In genomic region chr19:38619361-38620174, GRCh38 we compare ENCODE assay signal across 1 cellular context.
TF ChIP-seq lines count a peak whose summit lies in the region.

No MANE protein-coding gene starts in this region.

TF ChIP-seq in HCT116, 20 proteins besides CTCF, POLR2A, EP300 and RAD21 (continued from another document):
- TF ChIP-seq ZNF274 (IDR thresholded peaks at IDR 0.05; ENCODE audit: low read depth, low read length) (no peak), MAX (IDR thresholded peaks at IDR 0.05) (no peak), POLR2AphosphoS5 (IDR thresholded peaks at IDR 0.05; ENCODE audit: low read depth, low read length) (no peak), ZFX (IDR thresholded peaks at IDR 0.05) (no peak), CEBPB (IDR thresholded peaks at IDR 0.05; ENCODE audit: low read depth) (no peak), SIN3A (IDR thresholded peaks at IDR 0.05; ENCODE audit: low read depth) (no peak), YY1 (IDR thresholded peaks at IDR 0.05; ENCODE audit: extremely low read depth, insufficient replicate concordance, low read depth, low read length) (no peak), EGR1 (IDR thresholded peaks at IDR 0.05; ENCODE audit: low read depth) (no peak), ZBTB33 (IDR thresholded peaks at IDR 0.05; ENCODE audit: extremely low read depth, insufficient replicate concordance, low read length) (no peak), JUND (IDR thresholded peaks at IDR 0.05) (no peak), ELF1 (IDR thresholded peaks at IDR 0.05; ENCODE audit: borderline replicate concordance, low read depth) (no peak), SP1 (IDR thresholded peaks at IDR 0.05; ENCODE audit: low read depth) (no peak), CBX3 (IDR thresholded peaks at IDR 0.05; ENCODE audit: low read depth) (no peak), SRF (IDR thresholded peaks at IDR 0.05; ENCODE audit: low read depth) (no peak), EZH2phosphoT487 (IDR thresholded peaks at IDR 0.05; ENCODE audit: borderline replicate concordance) (no peak), ATF3 (IDR thresholded peaks at IDR 0.05) (no peak)
